8 cellular contexts compared by ENCODE assay signal in genomic region chr1:67766117-67766978, GRCh38.
DNase-seq lines count a peak whose midpoint lies in the region; ATAC-seq and TF ChIP-seq lines count a peak whose summit lies in the region.

No MANE protein-coding gene starts in this region.

- intact Hi-C loops in ascending aorta (cut with DNase I), result loop anchor here (1.0 to 10.0 kb wide), 5 partner anchors 51 to 348 kb away; partner anchors contain the start of gene GNG12

- peak overlapping the region; percentile 43 to 51 for H3K4me3 ChIP-seq in ascending aorta

- DNase-seq in activated CD4-positive, alpha-beta T cell treated with anti-CD3 and anti-CD28 coated beads for 24 hours (ENCODE audit: low read depth in 2 of 2), result peak; percentile 12 to 20
- DNase-seq in activated CD4-positive, alpha-beta T cell treated with anti-CD3 and anti-CD28 coated beads for 1 hour, result no peak
- DNase-seq in HS-27A (ENCODE audit: low read depth) (peak; percentile 79), RKO (ENCODE audit: low spot score) (peak; percentile 86), ascending aorta (ENCODE audit: low spot score in 2 of 2) (peak in 1 of 2 donors; percentile 82), hippocampal formation (lab: John Stamatoyannopoulos, UW) (peak; percentile 33 to 44), renal cortical epithelial cell (ENCODE audit: low read depth) (peak; percentile 65)

- no peaks in the 10 kb centered on the region for H3K27me3 ChIP-seq in ascending aorta

- no peaks in the 10 kb centered on the region for H3K36me3 ChIP-seq in ascending aorta

- H3K27ac ChIP-seq in ascending aorta, result peak overlapping the region; percentile 69 to 74

- ATAC-seq in GM18520 (IDR thresholded peaks at IDR 0.05; ENCODE audit: unreplicated experiment), result no peak

- no peaks in the 10 kb centered on the region for H3K9me3 ChIP-seq in ascending aorta

- peaks cover 2 to 29% of the 10 kb centered on the region in 2 donors for H3K4me1 ChIP-seq in ascending aorta

- peak; percentile 73 to 83 (median 81) for TF ChIP-seq CTCF in ascending aorta (IDR thresholded peaks at IDR 0.05)
